Comparison of ENCODE assay signal across 15 cellular contexts in genomic region chr17:75898065-75898464, GRCh38. TPM values are rescaled to one million over a fixed set of nuclear protein-coding genes. Genes with fewer than 3 reads are reported as not detected.
DNase-seq lines count a peak whose midpoint lies in the region; ATAC-seq and TF ChIP-seq lines count a peak whose summit lies in the region.
"Had no signal": no experiment of that assay in that cellular context is flagged by ENCODE, and none has a peak within 500 bp of the region (broad histone marks: within the 10 kb centered on the region; RNA-seq: fewer than 3 reads in every experiment).

No MANE protein-coding gene starts in this region.

- peak overlapping the region; percentile 96; the same call in 1 of the 2 replicates for H3K27ac ChIP-seq in WERI-Rb-1
- H3K27ac ChIP-seq: SJSA1 had no signal

- H3K9me3 ChIP-seq in WERI-Rb-1 (ENCODE audit: severe bottlenecking) = no peaks in the 10 kb centered on the region

- H3K9me3 Mint-ChIP-seq in activated naive CD8-positive, alpha-beta T cell treated with anti-CD3 and anti-CD28 coated beads, Interleukin-2, amount 10 ng/mL, durations not matched to agents 7 days and 5 days = no peaks in the 10 kb centered on the region
- H3K9me3 Mint-ChIP-seq in activated naive CD8-positive, alpha-beta T cell treated with anti-CD3 and anti-CD28 coated beads for 36 hours = no peaks in the 10 kb centered on the region
- H3K9me3 Mint-ChIP-seq in memory B cell (no peaks in the 10 kb centered on the region), type B pancreatic cell (no peaks in the 10 kb centered on the region)

- no peaks in the 10 kb centered on the region for H3K36me3 Mint-ChIP-seq in activated naive CD8-positive, alpha-beta T cell treated with anti-CD3 and anti-CD28 coated beads, Interleukin-2, amount 10 ng/mL, durations not matched to agents 7 days and 5 days
- peaks cover 21% of the 10 kb centered on the region for H3K36me3 Mint-ChIP-seq in activated naive CD8-positive, alpha-beta T cell treated with anti-CD3 and anti-CD28 coated beads for 36 hours
- H3K36me3 Mint-ChIP-seq in memory B cell (peaks cover 15% of the 10 kb centered on the region), type B pancreatic cell (peaks cover 4% of the 10 kb centered on the region)

- H3K36me3 ChIP-seq in WERI-Rb-1 = peaks cover 56% of the 10 kb centered on the region

- POLR2A ChIA-PET in activated naive CD8-positive, alpha-beta T cell treated with anti-CD3 and anti-CD28 coated beads, Interleukin-2, amount 10 ng/mL, durations not matched to agents 7 days and 5 days (lab: Charles Lee) = interaction anchor here (2.0 to 5.4 kb wide), 3 partner anchors 21 to 115 kb away, joined by 5 to 68 read pairs (median 20); partner anchors contain the start of genes TRIM47 and WBP2

- no peak overlapping the region for H3K4me3 ChIP-seq in WERI-Rb-1 (ENCODE audit: low read depth, low read length)
- H3K4me3 ChIP-seq: SJSA1 had no signal

- ATAC-seq in activated naive CD8-positive, alpha-beta T cell treated with anti-CD3 and anti-CD28 coated beads, Interleukin-2, amount 10 ng/mL, durations not matched to agents 7 days and 5 days (ENCODE audit: low read depth) = no peak
- ATAC-seq in memory B cell (ENCODE audit: low read depth) = no peak
- ATAC-seq in GM21423 (IDR thresholded peaks at IDR 0.05; ENCODE audit: unreplicated experiment) = no peak
- ATAC-seq: left lobe of liver had no signal

- peaks cover 18% of the 10 kb centered on the region for H3K4me1 Mint-ChIP-seq in activated naive CD8-positive, alpha-beta T cell treated with anti-CD3 and anti-CD28 coated beads, Interleukin-2, amount 10 ng/mL, durations not matched to agents 7 days and 5 days
- peaks cover 24% of the 10 kb centered on the region for H3K4me1 Mint-ChIP-seq in activated naive CD8-positive, alpha-beta T cell treated with anti-CD3 and anti-CD28 coated beads for 36 hours
- H3K4me1 Mint-ChIP-seq in memory B cell (peaks cover 23% of the 10 kb centered on the region), type B pancreatic cell (ENCODE audit: unreplicated experiment) (peaks cover 22% of the 10 kb centered on the region)

- peak overlapping the region; percentile 73 for H3K4me3 Mint-ChIP-seq in activated naive CD8-positive, alpha-beta T cell treated with anti-CD3 and anti-CD28 coated beads, Interleukin-2, amount 10 ng/mL, durations not matched to agents 7 days and 5 days
- no peak overlapping the region for H3K4me3 Mint-ChIP-seq in activated naive CD8-positive, alpha-beta T cell treated with anti-CD3 and anti-CD28 coated beads for 36 hours
- H3K4me3 Mint-ChIP-seq in memory B cell (peak overlapping the region; percentile 71), type B pancreatic cell (peak overlapping the region; percentile 83)

- DNase-seq in activated naive CD8-positive, alpha-beta T cell treated with anti-CD3 and anti-CD28 coated beads, Interleukin-2, amount 10 ng/mL, durations not matched to agents 7 days and 5 days = no peak
- no peak for DNase-seq in activated naive CD8-positive, alpha-beta T cell treated with anti-CD3 and anti-CD28 coated beads for 36 hours
- DNase-seq in WERI-Rb-1 = no peak
- DNase-seq in memory B cell (ENCODE audit: low spot score in 2 of 2) = no peak
- DNase-seq in type B pancreatic cell (ENCODE audit: extremely low spot score, unreplicated experiment) = peak; percentile 62
- no peak for DNase-seq in HK-2 (ENCODE audit: unreplicated experiment)
- DNase-seq in AG08396 (ENCODE audit: low spot score) = no peak
- DNase-seq: amniotic stem cell; DMS 273 treated with DMSO at 0.1 percent for 48 hours; hypothalamus; KG1; stimulated activated CD4-positive, alpha-beta T cell treated with anti-CD3 and anti-CD28 coated beads, Interleukin-4, amount 100 ng/mL, for 24 hours had no signal

- no peaks in the 10 kb centered on the region for H3K27me3 Mint-ChIP-seq in activated naive CD8-positive, alpha-beta T cell treated with anti-CD3 and anti-CD28 coated beads, Interleukin-2, amount 10 ng/mL, durations not matched to agents 7 days and 5 days
- no peaks in the 10 kb centered on the region for H3K27me3 Mint-ChIP-seq in activated naive CD8-positive, alpha-beta T cell treated with anti-CD3 and anti-CD28 coated beads for 36 hours
- H3K27me3 Mint-ChIP-seq in memory B cell = no peaks in the 10 kb centered on the region
- no peaks in the 10 kb centered on the region for H3K27me3 Mint-ChIP-seq in type B pancreatic cell

- H3K27ac Mint-ChIP-seq in activated naive CD8-positive, alpha-beta T cell treated with anti-CD3 and anti-CD28 coated beads, Interleukin-2, amount 10 ng/mL, durations not matched to agents 7 days and 5 days = no peak overlapping the region
- H3K27ac Mint-ChIP-seq in activated naive CD8-positive, alpha-beta T cell treated with anti-CD3 and anti-CD28 coated beads for 36 hours = no peak overlapping the region
- H3K27ac Mint-ChIP-seq in memory B cell (no peak overlapping the region), type B pancreatic cell (peak overlapping the region; percentile 48)

- TF ChIP-seq CTCF in WERI-Rb-1 (IDR thresholded peaks at IDR 0.05; ENCODE audit: low read depth, low read length) = no peak
- no peak for TF ChIP-seq CTCF in type B pancreatic cell (conservative IDR thresholded peaks at IDR 0.05)

- H3K27me3 ChIP-seq in WERI-Rb-1 (ENCODE audit: insufficient read depth, low read depth, severe bottlenecking) = no peaks in the 10 kb centered on the region
- H3K27me3 ChIP-seq: SJSA1 had no signal

RNA-seq across cellular contexts. Expression of gene TRIM65, which starts 1.3 kb away (rescaled TPM):
- total RNA-seq in activated naive CD8-positive, alpha-beta T cell treated with anti-CD3 and anti-CD28 coated beads, Interleukin-2, amount 10 ng/mL, durations not matched to agents 7 days and 5 days = 10 to 100 TPM; 35.3 to 36.3 TPM
- 10 to 100 TPM; 37.2 to 41.7 TPM for total RNA-seq in activated naive CD8-positive, alpha-beta T cell treated with anti-CD3 and anti-CD28 coated beads for 36 hours
- 8.1 and 19.0 TPM in 2 replicates for total RNA-seq in type B pancreatic cell (ENCODE audit: low replicate concordance)

RNA-seq across cellular contexts. Expression of gene MRPL38, which starts 6.6 kb away (rescaled TPM):
- 100 to 1,000 TPM; 111 to 119 TPM for total RNA-seq in activated naive CD8-positive, alpha-beta T cell treated with anti-CD3 and anti-CD28 coated beads, Interleukin-2, amount 10 ng/mL, durations not matched to agents 7 days and 5 days
- 100 to 1,000 TPM; 148 to 161 TPM for total RNA-seq in activated naive CD8-positive, alpha-beta T cell treated with anti-CD3 and anti-CD28 coated beads for 36 hours
- total RNA-seq in type B pancreatic cell (ENCODE audit: low replicate concordance) = 93.5 and 113 TPM in 2 replicates

RNA-seq across cellular contexts. Expression of gene TRIM47, which starts 19.7 kb away (rescaled TPM):
- total RNA-seq in activated naive CD8-positive, alpha-beta T cell treated with anti-CD3 and anti-CD28 coated beads, Interleukin-2, amount 10 ng/mL, durations not matched to agents 7 days and 5 days = 10 to 100 TPM; 23.2 to 27.9 TPM
- total RNA-seq in activated naive CD8-positive, alpha-beta T cell treated with anti-CD3 and anti-CD28 coated beads for 36 hours = 10 to 100 TPM; 16.4 to 18.3 TPM
- 1.9 and 3.1 TPM in 2 replicates for total RNA-seq in type B pancreatic cell (ENCODE audit: low replicate concordance)

RNA-seq across cellular contexts. Expression of gene FBF1, which starts 42.8 kb away (rescaled TPM):
- 10 to 100 TPM; 28.5 to 36.0 TPM for total RNA-seq in activated naive CD8-positive, alpha-beta T cell treated with anti-CD3 and anti-CD28 coated beads, Interleukin-2, amount 10 ng/mL, durations not matched to agents 7 days and 5 days
- 10 to 100 TPM; 14.9 to 16.6 TPM for total RNA-seq in activated naive CD8-positive, alpha-beta T cell treated with anti-CD3 and anti-CD28 coated beads for 36 hours
- total RNA-seq in type B pancreatic cell (ENCODE audit: low replicate concordance) = 18.7 and 27.5 TPM in 2 replicates

RNA-seq across cellular contexts. Expression of gene WBP2, which starts 42.9 kb away (rescaled TPM):
- 100 to 1,000 TPM; 107 TPM for total RNA-seq in activated naive CD8-positive, alpha-beta T cell treated with anti-CD3 and anti-CD28 coated beads, Interleukin-2, amount 10 ng/mL, durations not matched to agents 7 days and 5 days
- 10 to 100 TPM; 45.0 to 49.3 TPM for total RNA-seq in activated naive CD8-positive, alpha-beta T cell treated with anti-CD3 and anti-CD28 coated beads for 36 hours
- 43.0 and 49.9 TPM in 2 replicates for total RNA-seq in type B pancreatic cell (ENCODE audit: low replicate concordance)
